In genomic region chr16:83348991-83349390, GRCh38 we compare ENCODE assay signal across 23 cellular contexts.
"Had no signal": no experiment of that assay in that cellular context is flagged by ENCODE, and none has a peak within 500 bp of the region (broad histone marks: within the 10 kb centered on the region; RNA-seq: fewer than 3 reads in every experiment).

No MANE protein-coding gene starts in this region.

- H2AFZ ChIP-seq: parathyroid adenoma had no signal

- H3K9ac ChIP-seq: parathyroid adenoma had no signal

- H3K36me3 ChIP-seq: colonic mucosa, prostate gland, spleen, tibial artery, upper lobe of left lung, uterus had no signal

- H3K27me3 ChIP-seq: colonic mucosa, heart left ventricle, spleen, tibial artery, upper lobe of left lung, uterus had no signal

- H3K9me3 ChIP-seq: colonic mucosa, heart left ventricle, prostate gland, spleen, tibial artery, upper lobe of left lung, uterus had no signal

- H3K27ac ChIP-seq: colonic mucosa, heart left ventricle, parathyroid adenoma, prostate gland, spleen, tibial artery, upper lobe of left lung, uterus had no signal

- H3K4me3 ChIP-seq: colonic mucosa, heart left ventricle, prostate gland, spleen, tibial artery, upper lobe of left lung, uterus had no signal

- ATAC-seq: heart left ventricle; natural killer cell treated with Interleukin-12 subunit alpha and Interleukin-12 subunit beta and Interleukin-15 and Interleukin-18, amount 100 ng/mL, for 72 hours; sciatic nerve; stimulated activated memory B cell treated with anti-CD40 and anti-IgM and Interleukin-4, amounts not matched to agents 10 μg/mL and 1 μg/mL and 100 μg/mL, for 72 hours had no signal

- DNase-seq: colonic mucosa; effector CD4-positive, alpha-beta T cell; endodermal cell; foreskin melanocyte; heart left ventricle; hypothalamus; kidney glomerular epithelial cell; occipital lobe; retina; spleen; stimulated activated CD4-positive, alpha-beta T cell treated with anti-CD3 and anti-CD28 coated beads, Interleukin-15, amount 100 ng/mL, for 24 hours; stimulated activated CD4-positive, alpha-beta T cell treated with anti-CD3 and anti-CD28 coated beads, Interleukin-1b, Interleukin-23, amount 100 ng/mL, for 48 hours; stimulated activated CD4-positive, alpha-beta T cell treated with anti-CD3 and anti-CD28 coated beads, Interleukin-4, amount 100 ng/mL, for 24 hours; tibial artery; upper lobe of left lung; uterus had no signal

- FAIRE-seq: endothelial cell of umbilical vein, islet of Langerhans had no signal

- H3K79me2 ChIP-seq: parathyroid adenoma had no signal

- H3K4me1 ChIP-seq: colonic mucosa, parathyroid adenoma, prostate gland, spleen, tibial artery, upper lobe of left lung, uterus had no signal
